Comparison of ENCODE assay signal across 4 cellular contexts in genomic region chr19:17363852-17364605, GRCh38. TPM values are rescaled to one million over a fixed set of nuclear protein-coding genes. Genes with fewer than 3 reads are reported as not detected.
"Had no signal": no experiment of that assay in that cellular context is flagged by ENCODE, and none has a peak within 500 bp of the region (broad histone marks: within the 10 kb centered on the region; RNA-seq: fewer than 3 reads in every experiment).

No MANE protein-coding gene starts in this region.

RNA-seq across cellular contexts. Expression of gene PLVAP, which starts 13.1 kb away (rescaled TPM):
- total RNA-seq: PC-3, SK-MEL-5 had no signal

RNA-seq across cellular contexts. Expression of gene CCDC194, which starts 30.0 kb away (rescaled TPM):
- total RNA-seq: PC-3, Peyer's patch, Right ventricle myocardium superior, SK-MEL-5 had no signal
